21 cellular contexts compared by ENCODE assay signal in genomic region chr3:26015752-26016151, GRCh38.
A peak's percentile ranks its signal among the peaks of the same experiment; 100 is the strongest.
DNase-seq lines count a peak whose midpoint lies in the region; ATAC-seq and TF ChIP-seq lines count a peak whose summit lies in the region.
"Had no signal": no experiment of that assay in that cellular context is flagged by ENCODE, and none has a peak within 500 bp of the region (broad histone marks: within the 10 kb centered on the region; RNA-seq: fewer than 3 reads in every experiment).

No MANE protein-coding gene starts in this region.

- H3K79me2 ChIP-seq in Karpas-422 (ENCODE audit: low read length), result no peaks in the 10 kb centered on the region
- H3K79me2 ChIP-seq in smooth muscle cell (ENCODE audit: low read depth), result no peaks in the 10 kb centered on the region

- H4K20me1 ChIP-seq in Karpas-422 (ENCODE audit: insufficient read depth, low read depth, low read length) (no peaks in the 10 kb centered on the region), smooth muscle cell (ENCODE audit: low read depth) (no peaks in the 10 kb centered on the region)

- WGBS in smooth muscle cell (ENCODE audit: low lambda C conversion rate), result 87% methylated on average over 5 of the region's 5 CpGs

- no peak overlapping the region for H3K9ac ChIP-seq in Karpas-422 (ENCODE audit: low read length)
- H3K9ac ChIP-seq in smooth muscle cell (ENCODE audit: low read depth), result no peak overlapping the region

- TF ChIP-seq POLR2A in uterus (IDR thresholded peaks at IDR 0.05), result no peak

- no peaks in the 10 kb centered on the region for H3K9me2 ChIP-seq in Karpas-422 (replicated peaks; ENCODE audit: insufficient read depth, low read length)

- CTCF ChIA-PET in WTC11 (lab: Charles Lee), result interaction anchor here (0.7 to 1.2 kb wide), 3 partner anchors 12 to 111 kb away, joined by 3 to 5 read pairs (median 4); no protein-coding TSS in a partner anchor

- H3K27me3 ChIP-seq in Karpas-422 (ENCODE audit: low read length), result no peaks in the 10 kb centered on the region
- H3K27me3 ChIP-seq in smooth muscle cell (ENCODE audit: low read depth), result no peaks in the 10 kb centered on the region
- H3K27me3 ChIP-seq in uterus, result no peaks in the 10 kb centered on the region
- H3K27me3 ChIP-seq: SJCRH30 had no signal

- H3F3A ChIP-seq in smooth muscle cell (ENCODE audit: low read depth), result no peaks in the 10 kb centered on the region

- no peaks in the 10 kb centered on the region for H3K36me3 Mint-ChIP-seq in WTC11
- H3K36me3 Mint-ChIP-seq: CD14-positive monocyte had no signal

- peaks cover 7% of the 10 kb centered on the region for H3K4me1 Mint-ChIP-seq in WTC11
- H3K4me1 Mint-ChIP-seq: CD14-positive monocyte had no signal

- no peaks in the 10 kb centered on the region for H3K36me3 ChIP-seq in Karpas-422 (ENCODE audit: insufficient read depth, low read length)
- no peaks in the 10 kb centered on the region for H3K36me3 ChIP-seq in smooth muscle cell (ENCODE audit: low read depth)
- H3K36me3 ChIP-seq in uterus, result no peaks in the 10 kb centered on the region
- H3K36me3 ChIP-seq: HAP-1, SJCRH30 had no signal

- intact Hi-C loops in uterus (cut with DNase I; ENCODE audit: low total_unique reads), result no loop called here

- H3K4me3 Mint-ChIP-seq in WTC11, result no peak overlapping the region
- H3K4me3 Mint-ChIP-seq: CD14-positive monocyte; T-helper 1 cell treated with Interleukin-12 subunit alpha and Interleukin-12 subunit beta and Interleukin-4 antibody, amounts not matched to agents 30 μg/mL and 1 μg/mL, for 36 hours had no signal

- POLR2A ChIA-PET in WTC11 (lab: Charles Lee), result no interaction called here

- TF ChIP-seq CTCF in GM12872 (IDR thresholded peaks at IDR 0.05; ENCODE audit: insufficient read depth, low read depth, low read length) (peak; percentile 20; the same call in 1 of the 3 replicates), WTC11 (IDR thresholded peaks at IDR 0.05) (0 out of 2 replicates have a peak, but pooled peaks have one; percentile 37), smooth muscle cell (IDR thresholded peaks at IDR 0.05; ENCODE audit: borderline replicate concordance, insufficient read depth, poor library complexity, severe bottlenecking) (no peak), uterus (IDR thresholded peaks at IDR 0.05) (no peak)

- H3K9me3 ChIP-seq in Karpas-422 (ENCODE audit: low read length) (no peaks in the 10 kb centered on the region), smooth muscle cell (replicated peaks; ENCODE audit: low read depth) (no peaks in the 10 kb centered on the region), uterus (no peaks in the 10 kb centered on the region)
- H3K9me3 ChIP-seq: HAP-1, SJCRH30 had no signal

- H3K27me3 Mint-ChIP-seq in WTC11 (ENCODE audit: low read depth), result no peaks in the 10 kb centered on the region; the same call in 1 of the 2 replicates

- H3K27ac ChIP-seq in Karpas-422 (ENCODE audit: low read length), result no peak overlapping the region
- H3K27ac ChIP-seq in smooth muscle cell (ENCODE audit: low read depth), result no peak overlapping the region
- no peak overlapping the region for H3K27ac ChIP-seq in uterus
- H3K27ac ChIP-seq: SJCRH30 had no signal

- ATAC-seq in WTC11 (peak; percentile 93), GM19455 (IDR thresholded peaks at IDR 0.05; ENCODE audit: unreplicated experiment) (no peak)

- DNase-seq in Karpas-422, result peak; percentile 41
- peak; percentile 33 for DNase-seq in WTC11 (ENCODE audit: low spot score)
- peak; percentile 44 for DNase-seq in iPS-NIHi7 (ENCODE audit: extremely low spot score)
- no peak for DNase-seq in smooth muscle cell (lab: John Stamatoyannopoulos, UW; ENCODE audit: unreplicated experiment)
- DNase-seq in uterus, result no peak
- no peak for DNase-seq in DMS 273 treated with DMSO at 0.1 percent for 48 hours (lab: John Stamatoyannopoulos, UW)
- DNase-seq: ACHN, AML-193, GDM1, NCI-H1105 treated with DMSO at 0.1 percent for 48 hours, NCI-H1694, NCI-H2107, NCI-H2227 treated with DMSO at 0.1 percent for 48 hours, NCI-H510A treated with DMSO at 0.1 percent for 48 hours, NCI-H774 had no signal

- H3K27ac Mint-ChIP-seq in WTC11, result peak overlapping the region; percentile 7; the same call in 1 of the 2 replicates
- H3K27ac Mint-ChIP-seq: CD14-positive monocyte; T-helper 1 cell treated with Interleukin-12 subunit alpha and Interleukin-12 subunit beta and Interleukin-4 antibody, amounts not matched to agents 30 μg/mL and 1 μg/mL, for 36 hours had no signal

- H3K4me2 ChIP-seq in Karpas-422 (ENCODE audit: low read depth, low read length, poor library complexity, severe bottlenecking) (no peak overlapping the region), smooth muscle cell (no peak overlapping the region)

- H3K4me1 ChIP-seq in Karpas-422 (ENCODE audit: low read length) (no peaks in the 10 kb centered on the region), smooth muscle cell (ENCODE audit: low read depth) (no peaks in the 10 kb centered on the region), uterus (no peaks in the 10 kb centered on the region)
- H3K4me1 ChIP-seq: HAP-1, SJCRH30 had no signal

- H3K9me3 Mint-ChIP-seq in WTC11, result peaks cover 6% of the 10 kb centered on the region; the same call in 1 of the 2 replicates
- H3K9me3 Mint-ChIP-seq: T-helper 1 cell treated with Interleukin-12 subunit alpha and Interleukin-12 subunit beta and Interleukin-4 antibody, amounts not matched to agents 30 μg/mL and 1 μg/mL, for 36 hours had no signal

- H3K4me3 ChIP-seq in Karpas-422 (ENCODE audit: low read length), result no peak overlapping the region
- no peak overlapping the region for H3K4me3 ChIP-seq in smooth muscle cell
- H3K4me3 ChIP-seq in uterus, result no peak overlapping the region
- H3K4me3 ChIP-seq: HAP-1, SJCRH30 had no signal

- H2AFZ ChIP-seq in Karpas-422 (ENCODE audit: low read length), result no peak overlapping the region
- H2AFZ ChIP-seq in smooth muscle cell (ENCODE audit: low read depth), result no peak overlapping the region

TF ChIP-seq in WTC11, 78 proteins besides CTCF, POLR2A, EP300 and RAD21:
- TF ChIP-seq ZNF396 (CRISPR knock-in tag; IDR thresholded peaks at IDR 0.05; ENCODE audit: borderline replicate concordance) (no peak), ZNF121 (CRISPR knock-in tag; IDR thresholded peaks at IDR 0.05) (no peak), PRDM15 (CRISPR knock-in tag; IDR thresholded peaks at IDR 0.05) (no peak), GABPB1 (CRISPR knock-in tag; IDR thresholded peaks at IDR 0.05) (no peak)

Comparison
In these comparisons a context has a peak if more than half of its experiments do, and no peak if none do; other contexts are left out.
1. CTCF ChIP-seq: peak in GM12872 (single experiment) and WTC11 (single experiment); none in smooth muscle cell (single experiment) and uterus (0 of 4).
2. DNase-seq: peak in Karpas-422 (single experiment), WTC11 (single experiment) and iPS-NIHi7 (single experiment); none in smooth muscle cell (single experiment), uterus (0 of 2) and DMS 273 treated with DMSO at 0.1 percent for 48 hours (single experiment).